In genomic region chr3:172613845-172614244, GRCh38 we compare ENCODE assay signal across 19 cellular contexts.
DNase-seq lines count a peak whose midpoint lies in the region; ATAC-seq and TF ChIP-seq lines count a peak whose summit lies in the region.
"Had no signal": no experiment of that assay in that cellular context is flagged by ENCODE, and none has a peak within 500 bp of the region (broad histone marks: within the 10 kb centered on the region; RNA-seq: fewer than 3 reads in every experiment).

No MANE protein-coding gene starts in this region.

- intact Hi-C loops in esophagus muscularis mucosa (cut with DNase I) (no loop called here), natural killer cell (cut with micrococcal nuclease) (no loop called here)

- H3K4me3 ChIP-seq in NB4 (ENCODE audit: low read depth, low read length), result no peak overlapping the region
- no peak overlapping the region for H3K4me3 ChIP-seq in esophagus muscularis mucosa
- H3K4me3 ChIP-seq: A549 had no signal

- no peaks in the 10 kb centered on the region for H3K27me3 ChIP-seq in esophagus muscularis mucosa
- H3K27me3 ChIP-seq: BLaER1 treated with 17β-estradiol and CSF1 and Interleukin-3, amounts not matched to agents 10 nM and 100 nM had no signal

- no peak overlapping the region for H3K4me3 Mint-ChIP-seq in stimulated activated effector memory CD8-positive, alpha-beta T cell treated with anti-CD3 and anti-CD28 coated beads, Interleukin-12 subunit alpha, Interleukin-12 subunit beta, amount 100 ng/mL, for 72 hours
- no peak overlapping the region for H3K4me3 Mint-ChIP-seq in natural killer cell
- H3K4me3 Mint-ChIP-seq: B cell; CD4-positive, alpha-beta T cell; CD8-positive, alpha-beta T cell had no signal

- H3K36me3 Mint-ChIP-seq in stimulated activated effector memory CD8-positive, alpha-beta T cell treated with anti-CD3 and anti-CD28 coated beads, Interleukin-12 subunit alpha, Interleukin-12 subunit beta, amount 100 ng/mL, for 72 hours, result no peaks in the 10 kb centered on the region
- peaks cover 11% of the 10 kb centered on the region for H3K36me3 Mint-ChIP-seq in natural killer cell
- H3K36me3 Mint-ChIP-seq: CD8-positive, alpha-beta T cell had no signal

- TF ChIP-seq CTCF in NB4 (IDR thresholded peaks at IDR 0.05; ENCODE audit: low read depth, low read length) (no peak), esophagus muscularis mucosa (IDR thresholded peaks at IDR 0.05) (no peak), natural killer cell (IDR thresholded peaks at IDR 0.05) (no peak)

- no peak overlapping the region for H3K27ac ChIP-seq in esophagus muscularis mucosa (replicated peaks in 1 of 4)
- H3K27ac ChIP-seq: 22Rv1; A549; BLaER1 treated with 17β-estradiol and CSF1 and Interleukin-3, amounts not matched to agents 10 nM and 100 nM; C4-2B had no signal

- peak; percentile 11 for ATAC-seq in stimulated activated effector memory CD8-positive, alpha-beta T cell treated with anti-CD3 and anti-CD28 coated beads, Interleukin-12 subunit alpha, Interleukin-12 subunit beta, amount 100 ng/mL, for 72 hours
- ATAC-seq in natural killer cell, result no peak
- ATAC-seq: A549; CD8-positive, alpha-beta T cell had no signal

- DNase-seq in DMS53 (lab: John Stamatoyannopoulos, UW), result peak; percentile 12
- DNase-seq in DMS53 treated with DMSO at 0.1 percent for 48 hours (lab: John Stamatoyannopoulos, UW; ENCODE audit: unreplicated experiment), result no peak
- DNase-seq in NB4 (ENCODE audit: low read depth), result peak; percentile 25
- peak; percentile 74 for DNase-seq in esophagus muscularis mucosa (ENCODE audit: extremely low spot score)
- DNase-seq in stimulated activated effector memory CD8-positive, alpha-beta T cell treated with anti-CD3 and anti-CD28 coated beads, Interleukin-12 subunit alpha, Interleukin-12 subunit beta, amount 100 ng/mL, for 72 hours (ENCODE audit: low spot score in 2 of 2), result no peak
- no peak for DNase-seq in natural killer cell
- no peak for DNase-seq in NCI-H187 treated with DMSO at 0.1 percent for 48 hours (lab: John Stamatoyannopoulos, UW)
- DNase-seq: AML-193; Caco-2; Calu3; CD4-positive, alpha-beta T cell; CD8-positive, alpha-beta T cell; DMS79 treated with DMSO at 0.1 percent for 48 hours; GF-D8 had no signal

- WGBS in esophagus muscularis mucosa, result 100% methylated on average over 2 of the region's 2 CpGs

- H3K27me3 Mint-ChIP-seq in natural killer cell (ENCODE audit: low read depth in 2 of 2), result no peaks in the 10 kb centered on the region
- H3K27me3 Mint-ChIP-seq: B cell; CD4-positive, alpha-beta T cell had no signal

- H3K9me3 ChIP-seq in esophagus muscularis mucosa, result no peaks in the 10 kb centered on the region
- H3K9me3 ChIP-seq: A549 had no signal

- peaks cover 4% of the 10 kb centered on the region for H3K9me3 Mint-ChIP-seq in stimulated activated effector memory CD8-positive, alpha-beta T cell treated with anti-CD3 and anti-CD28 coated beads, Interleukin-12 subunit alpha, Interleukin-12 subunit beta, amount 100 ng/mL, for 72 hours
- peaks cover 4% of the 10 kb centered on the region in 2 donors for H3K9me3 Mint-ChIP-seq in natural killer cell

- no peak overlapping the region for H3K27ac Mint-ChIP-seq in stimulated activated effector memory CD8-positive, alpha-beta T cell treated with anti-CD3 and anti-CD28 coated beads, Interleukin-12 subunit alpha, Interleukin-12 subunit beta, amount 100 ng/mL, for 72 hours
- H3K27ac Mint-ChIP-seq in natural killer cell, result peak overlapping the region in 1 of 2 donors; percentile 62
- H3K27ac Mint-ChIP-seq: B cell; CD4-positive, alpha-beta T cell; CD8-positive, alpha-beta T cell had no signal

- H3K36me3 ChIP-seq in esophagus muscularis mucosa, result no peaks in the 10 kb centered on the region

- TF ChIP-seq POLR2A in NB4 (IDR thresholded peaks at IDR 0.05; ENCODE audit: extremely low read depth, insufficient read length) (no peak), esophagus muscularis mucosa (IDR thresholded peaks at IDR 0.05; ENCODE audit: low read depth) (no peak)

- H3K4me1 Mint-ChIP-seq in stimulated activated effector memory CD8-positive, alpha-beta T cell treated with anti-CD3 and anti-CD28 coated beads, Interleukin-12 subunit alpha, Interleukin-12 subunit beta, amount 100 ng/mL, for 72 hours, result peaks cover 19% of the 10 kb centered on the region
- peaks cover 21 to 25% of the 10 kb centered on the region in 2 donors for H3K4me1 Mint-ChIP-seq in natural killer cell

- peaks cover 2 to 23% (median 18%) of the 10 kb centered on the region in 4 donors for H3K4me1 ChIP-seq in esophagus muscularis mucosa
- H3K4me1 ChIP-seq: BLaER1 treated with 17β-estradiol and CSF1 and Interleukin-3, amounts not matched to agents 10 nM and 100 nM; Caco-2 had no signal

- no peak for TF ChIP-seq EP300 in esophagus muscularis mucosa (IDR thresholded peaks at IDR 0.05)

Comparison
In these comparisons a context has a peak if more than half of its experiments do, and no peak if none do; other contexts are left out.
1. DNase-seq: peak in DMS53 (single experiment), NB4 (single experiment) and esophagus muscularis mucosa (single experiment); none in DMS53 treated with DMSO at 0.1 percent for 48 hours (single experiment), stimulated activated effector memory CD8-positive, alpha-beta T cell treated with anti-CD3 and anti-CD28 coated beads, Interleukin-12 subunit alpha, Interleukin-12 subunit beta, amount 100 ng/mL, for 72 hours (0 of 2), natural killer cell (single experiment) and NCI-H187 treated with DMSO at 0.1 percent for 48 hours (single experiment).